12 cellular contexts compared by ENCODE assay signal in genomic region chr7:135758531-135758932, GRCh38. TPM values are rescaled to one million over a fixed set of nuclear protein-coding genes. Genes with fewer than 3 reads are reported as not detected.
DNase-seq lines count a peak whose midpoint lies in the region; ATAC-seq and TF ChIP-seq lines count a peak whose summit lies in the region.
"Had no signal": no experiment of that assay in that cellular context is flagged by ENCODE, and none has a peak within 500 bp of the region (broad histone marks: within the 10 kb centered on the region; RNA-seq: fewer than 3 reads in every experiment).

No MANE protein-coding gene starts in this region.

- H3K27me3 ChIP-seq in SJCRH30 (no peaks in the 10 kb centered on the region), esophagus muscularis mucosa (no peaks in the 10 kb centered on the region), muscle layer of duodenum (ENCODE audit: low read depth, low read length) (no peaks in the 10 kb centered on the region), upper lobe of right lung (no peaks in the 10 kb centered on the region)

- H3K4me1 ChIP-seq in SJCRH30, result peaks cover 5% of the 10 kb centered on the region; the same call in 1 of the 2 replicates
- H3K4me1 ChIP-seq in esophagus muscularis mucosa, result peaks cover 0 to 22% (median 11%) of the 10 kb centered on the region in 4 donors
- H3K4me1 ChIP-seq in muscle layer of duodenum (ENCODE audit: control insufficient read depth in 1 of 2, insufficient read depth in 2 of 2, low read length in 2 of 2), result peaks cover 0 to 5% of the 10 kb centered on the region in 2 donors
- peaks cover 5% of the 10 kb centered on the region for H3K4me1 ChIP-seq in upper lobe of right lung

- H3K27ac ChIP-seq in SJCRH30 (no peak overlapping the region), esophagus muscularis mucosa (replicated peaks in 1 of 4) (peak overlapping the region; percentile 42 to 68 (median 60)), muscle layer of duodenum (ENCODE audit: low read length) (peak overlapping the region; percentile 60), upper lobe of right lung (peak overlapping the region; percentile 86)

- H3K9me3 ChIP-seq in SJCRH30 (replicated peaks) (peaks cover 6% of the 10 kb centered on the region), esophagus muscularis mucosa (no peaks in the 10 kb centered on the region), muscle layer of duodenum (ENCODE audit: control insufficient read depth in 1 of 2, low read length in 2 of 2) (no peaks in the 10 kb centered on the region), upper lobe of right lung (no peaks in the 10 kb centered on the region)

- no peak for TF ChIP-seq EP300 in esophagus muscularis mucosa (IDR thresholded peaks at IDR 0.05)

- intact Hi-C loops in esophagus muscularis mucosa (cut with DNase I), result no loop called here
- intact Hi-C loops in upper lobe of right lung (cut with DNase I), result no loop called here

- DNase-seq in SJCRH30, result peak in 1 of 2 experiments; percentile 20
- no peak for DNase-seq in esophagus muscularis mucosa (ENCODE audit: extremely low spot score)
- DNase-seq in upper lobe of right lung, result no peak
- no peak for DNase-seq in GM19240 (ENCODE audit: insufficient read length, low spot score)
- no peak for DNase-seq in LoVo (ENCODE audit: low spot score)
- no peak for DNase-seq in NCI-H446 (lab: John Stamatoyannopoulos, UW)
- DNase-seq: NCI-H2107; occipital lobe; stimulated activated CD8-positive, alpha-beta memory T cell treated with anti-CD3 and anti-CD28 coated beads, Interleukin-4, amount 100 ng/mL, for 48 hours had no signal

- no peak for TF ChIP-seq POLR2A in esophagus muscularis mucosa (IDR thresholded peaks at IDR 0.05; ENCODE audit: low read depth)

- 35% methylated on average over 5 of the region's 5 CpGs for WGBS in esophagus muscularis mucosa

- H3K36me3 ChIP-seq in SJCRH30 (no peaks in the 10 kb centered on the region), esophagus muscularis mucosa (no peaks in the 10 kb centered on the region), muscle layer of duodenum (ENCODE audit: control insufficient read depth in 1 of 2, insufficient read depth in 2 of 2, low read length in 2 of 2) (peaks cover 0 to 7% of the 10 kb centered on the region in 2 donors), upper lobe of right lung (no peaks in the 10 kb centered on the region)

- TF ChIP-seq CTCF in esophagus muscularis mucosa (IDR thresholded peaks at IDR 0.05) (no peak), upper lobe of right lung (IDR thresholded peaks at IDR 0.05) (no peak)

- peak; percentile 59 for ATAC-seq in upper lobe of right lung
- no peak for ATAC-seq in HG02623 (IDR thresholded peaks at IDR 0.05; ENCODE audit: unreplicated experiment)

- H3K4me3 ChIP-seq in SJCRH30, result peak overlapping the region; percentile 45
- peak overlapping the region; percentile 3 to 34 (median 29) for H3K4me3 ChIP-seq in esophagus muscularis mucosa
- H3K4me3 ChIP-seq in muscle layer of duodenum (ENCODE audit: low read depth in 1 of 2, low read length in 2 of 2), result peak overlapping the region in 1 of 2 donors; percentile 23
- peak overlapping the region; percentile 38 for H3K4me3 ChIP-seq in upper lobe of right lung

RNA-seq across cellular contexts. Expression of gene FAM180A, which starts 9.9 kb away (rescaled TPM):
- 0.12 TPM in 1 of 2 replicates, not detected in the other for total RNA-seq in SJCRH30 (2014; rRNA removed; shearing (Covaris generic))
- total RNA-seq in esophagus muscularis mucosa (1 to 10 TPM in 3 of 4 donors, under 1 TPM in 1; 0.83 to 9.4 (median 1.7) TPM), upper lobe of right lung (6.8 TPM)
- total RNA-seq: epithelial cell of proximal tubule, occipital lobe had no signal

RNA-seq across cellular contexts. Expression of gene SLC13A4, which starts 30.5 kb away (rescaled TPM):
- 0.08 and 0.30 TPM in 2 replicates for total RNA-seq in SJCRH30 (2014; rRNA removed; shearing (Covaris generic))
- total RNA-seq in esophagus muscularis mucosa, result not detected
- total RNA-seq in upper lobe of right lung, result not detected
- total RNA-seq: epithelial cell of proximal tubule had no signal
